In the genomic region with DNA sequence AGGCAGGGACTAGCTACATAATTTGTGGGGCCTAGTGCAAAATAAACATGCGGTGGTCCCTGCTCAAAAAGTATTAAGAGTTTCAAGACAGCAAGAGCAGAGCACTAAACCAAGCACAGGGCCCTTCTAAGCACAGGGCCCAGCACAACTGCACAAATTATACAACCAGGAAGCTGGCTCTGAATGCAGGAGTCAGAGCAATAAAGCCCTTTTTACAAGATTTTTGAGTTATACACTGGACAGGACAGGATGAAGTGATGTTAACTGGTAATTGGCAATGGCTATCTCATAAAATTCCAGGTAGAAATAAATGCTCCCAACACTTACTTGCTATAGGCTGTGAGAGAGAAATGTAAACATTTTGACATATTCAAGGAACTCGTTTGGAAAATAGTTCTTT, we compare ENCODE assay signal across 17 cellular contexts.
DNase-seq lines count a peak whose midpoint lies in the region; ATAC-seq and TF ChIP-seq lines count a peak whose summit lies in the region.
"Had no signal": no experiment of that assay in that cellular context is flagged by ENCODE, and none has a peak within 500 bp of the region (broad histone marks: within the 10 kb centered on the region; RNA-seq: fewer than 3 reads in every experiment).

No MANE protein-coding gene starts in this region.

- in situ Hi-C loops in transverse colon (cut with MboI; ENCODE audit: low pct_ligation_motif_present in 1 of 4, low pct_unique_long_range_greater_than_20kb in 1 of 4, low sequenced_read_pairs in 3 of 4): no loop called here

- H3K4me1 ChIP-seq in cardiac muscle cell (ENCODE audit: low read depth) (peaks cover 18% of the 10 kb centered on the region), transverse colon (peaks cover 15 to 42% (median 25%) of the 10 kb centered on the region in 4 donors)
- H3K4me1 ChIP-seq: BLaER1 treated with 17β-estradiol and CSF1 and Interleukin-3, amounts not matched to agents 10 nM and 100 nM; SJCRH30 had no signal

- WGBS in transverse colon (ENCODE audit: low coverage in 1 of 2), 2 donors: 39 to 47% methylated on average over 2 of the region's 2 CpGs

- ATAC-seq in WTC11 (no peak), HG03378 (IDR thresholded peaks at IDR 0.05; ENCODE audit: unreplicated experiment) (no peak)

- DNase-seq in cardiac muscle cell (ENCODE audit: low read depth in 1 of 2, low spot score in 1 of 2) (no peak), cardiac septum (ENCODE audit: low spot score) (no peak), WTC11 (ENCODE audit: low spot score) (no peak), mesothelial cell of epicardium (ENCODE audit: low spot score in 2 of 2, unreplicated experiment in 2 of 2) (no peak), transverse colon (peak; percentile 30), HEK293T (ENCODE audit: extremely low spot score) (no peak)
- DNase-seq in activated T-cell treated with anti-CD3 and anti-CD28 coated beads, Interleukin-2, amount 50 U/mL, for 24 hours: no peak
- DNase-seq: DND-41, GM23248, NCI-H1417, NCI-H2029, NCI-H510A, NCI-H774, PC-9, SJCRH30 had no signal

- no peaks in the 10 kb centered on the region for H3K27me3 Mint-ChIP-seq in WTC11 (ENCODE audit: low read depth)
- no peaks in the 10 kb centered on the region for H3K27me3 Mint-ChIP-seq in mesothelial cell of epicardium (ENCODE audit: low read depth)
- no peaks in the 10 kb centered on the region for H3K27me3 Mint-ChIP-seq in activated T-cell treated with anti-CD3 and anti-CD28 coated beads, Interleukin-2, amount 50 U/mL, for 24 hours

- POLR2A ChIA-PET in WTC11 (lab: Charles Lee): no interaction called here
- POLR2A ChIA-PET in HEK293T (lab: Yijun Ruan, JAX): no interaction called here

- CTCF ChIA-PET in WTC11 (lab: Charles Lee) (no interaction called here), HEK293T (lab: Yijun Ruan, JAX) (interaction anchor here (0.8 kb wide), 1 partner anchor 352 kb away, joined by 3 read pairs; no protein-coding TSS in a partner anchor)

- H3K27ac Mint-ChIP-seq in WTC11 (peak overlapping the region; percentile 45), mesothelial cell of epicardium (peak overlapping the region; percentile 5)
- H3K27ac Mint-ChIP-seq in activated T-cell treated with anti-CD3 and anti-CD28 coated beads, Interleukin-2, amount 50 U/mL, for 24 hours: no peak overlapping the region

- no peak for TF ChIP-seq EP300 in transverse colon (IDR thresholded peaks at IDR 0.05; ENCODE audit: low read depth)

- H3K9me3 Mint-ChIP-seq in WTC11 (no peaks in the 10 kb centered on the region), mesothelial cell of epicardium (no peaks in the 10 kb centered on the region)
- no peaks in the 10 kb centered on the region for H3K9me3 Mint-ChIP-seq in activated T-cell treated with anti-CD3 and anti-CD28 coated beads, Interleukin-2, amount 50 U/mL, for 24 hours

- H3K27me3 ChIP-seq in cardiac muscle cell: no peaks in the 10 kb centered on the region
- H3K27me3 ChIP-seq in transverse colon: no peaks in the 10 kb centered on the region
- H3K27me3 ChIP-seq: BLaER1 treated with 17β-estradiol and CSF1 and Interleukin-3, amounts not matched to agents 10 nM and 100 nM; SJCRH30 had no signal

- no peak for TF ChIP-seq POLR2A in transverse colon (IDR thresholded peaks at IDR 0.05)

- H3K4me3 ChIP-seq in cardiac muscle cell (no peak overlapping the region), transverse colon (no peak overlapping the region)
- H3K4me3 ChIP-seq: BLaER1 treated with 17β-estradiol and CSF1 and Interleukin-3, amounts not matched to agents 10 nM and 100 nM; GM23248; PC-9; SJCRH30 had no signal

- H3K27ac ChIP-seq in cardiac muscle cell (peak overlapping the region; percentile 24), transverse colon (peak overlapping the region; percentile 54 to 72 (median 66))
- H3K27ac ChIP-seq: BLaER1 treated with 17β-estradiol and CSF1 and Interleukin-3, amounts not matched to agents 10 nM and 100 nM; GM23248; PC-9; SJCRH30 had no signal

- H3K4me3 Mint-ChIP-seq in WTC11: no peak overlapping the region
- no peak overlapping the region for H3K4me3 Mint-ChIP-seq in mesothelial cell of epicardium
- no peak overlapping the region for H3K4me3 Mint-ChIP-seq in activated T-cell treated with anti-CD3 and anti-CD28 coated beads, Interleukin-2, amount 50 U/mL, for 24 hours

- H3K36me3 Mint-ChIP-seq in WTC11 (peaks cover 12% of the 10 kb centered on the region), mesothelial cell of epicardium (peaks cover 19% of the 10 kb centered on the region)
- H3K36me3 Mint-ChIP-seq in activated T-cell treated with anti-CD3 and anti-CD28 coated beads, Interleukin-2, amount 50 U/mL, for 24 hours (ENCODE audit: low read depth): peaks cover 45% of the 10 kb centered on the region

- TF ChIP-seq CTCF in cardiac muscle cell (IDR thresholded peaks at IDR 0.05; ENCODE audit: low read depth, low read length) (no peak), WTC11 (IDR thresholded peaks at IDR 0.05) (no peak), mesothelial cell of epicardium (IDR thresholded peaks at IDR 0.05; ENCODE audit: unreplicated experiment) (no peak), transverse colon (IDR thresholded peaks at IDR 0.05) (no peak)

- peaks cover 2% of the 10 kb centered on the region for H3K36me3 ChIP-seq in cardiac muscle cell
- H3K36me3 ChIP-seq in transverse colon: no peaks in the 10 kb centered on the region
- H3K36me3 ChIP-seq: SJCRH30 had no signal

- intact Hi-C loops in cardiac septum (cut with DNase I): no loop called here
- intact Hi-C loops in transverse colon (cut with DNase I; ENCODE audit: low total_unique reads): no loop called here

- H3K9me3 ChIP-seq in cardiac muscle cell (ENCODE audit: low read depth) (no peaks in the 10 kb centered on the region), transverse colon (no peaks in the 10 kb centered on the region)
- H3K9me3 ChIP-seq: SJCRH30 had no signal

- H3K4me1 Mint-ChIP-seq in WTC11 (peaks cover 30% of the 10 kb centered on the region), mesothelial cell of epicardium (peaks cover 37% of the 10 kb centered on the region)
- peaks cover 15% of the 10 kb centered on the region for H3K4me1 Mint-ChIP-seq in activated T-cell treated with anti-CD3 and anti-CD28 coated beads, Interleukin-2, amount 50 U/mL, for 24 hours (ENCODE audit: low read depth)

TF ChIP-seq in WTC11, 78 proteins besides CTCF, POLR2A, EP300 and RAD21 (continues in another document):
- TF ChIP-seq, protein P1, sequence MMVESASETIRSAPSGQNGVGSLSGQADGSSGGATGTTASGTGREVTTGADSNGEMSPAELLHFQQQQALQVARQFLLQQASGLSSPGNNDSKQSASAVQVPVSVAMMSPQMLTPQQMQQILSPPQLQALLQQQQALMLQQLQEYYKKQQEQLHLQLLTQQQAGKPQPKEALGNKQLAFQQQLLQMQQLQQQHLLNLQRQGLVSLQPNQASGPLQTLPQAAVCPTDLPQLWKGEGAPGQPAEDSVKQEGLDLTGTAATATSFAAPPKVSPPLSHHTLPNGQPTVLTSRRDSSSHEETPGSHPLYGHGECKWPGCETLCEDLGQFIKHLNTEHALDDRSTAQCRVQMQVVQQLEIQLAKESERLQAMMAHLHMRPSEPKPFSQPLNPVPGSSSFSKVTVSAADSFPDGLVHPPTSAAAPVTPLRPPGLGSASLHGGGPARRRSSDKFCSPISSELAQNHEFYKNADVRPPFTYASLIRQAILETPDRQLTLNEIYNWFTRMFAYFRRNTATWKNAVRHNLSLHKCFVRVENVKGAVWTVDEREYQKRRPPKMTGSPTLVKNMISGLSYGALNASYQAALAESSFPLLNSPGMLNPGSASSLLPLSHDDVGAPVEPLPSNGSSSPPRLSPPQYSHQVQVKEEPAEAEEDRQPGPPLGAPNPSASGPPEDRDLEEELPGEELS (CRISPR knock-in tag; IDR thresholded peaks at IDR 0.05): no peak
- no peak for TF ChIP-seq ZNF232 (CRISPR knock-in tag; IDR thresholded peaks at IDR 0.05)
- TF ChIP-seq, protein P2, sequence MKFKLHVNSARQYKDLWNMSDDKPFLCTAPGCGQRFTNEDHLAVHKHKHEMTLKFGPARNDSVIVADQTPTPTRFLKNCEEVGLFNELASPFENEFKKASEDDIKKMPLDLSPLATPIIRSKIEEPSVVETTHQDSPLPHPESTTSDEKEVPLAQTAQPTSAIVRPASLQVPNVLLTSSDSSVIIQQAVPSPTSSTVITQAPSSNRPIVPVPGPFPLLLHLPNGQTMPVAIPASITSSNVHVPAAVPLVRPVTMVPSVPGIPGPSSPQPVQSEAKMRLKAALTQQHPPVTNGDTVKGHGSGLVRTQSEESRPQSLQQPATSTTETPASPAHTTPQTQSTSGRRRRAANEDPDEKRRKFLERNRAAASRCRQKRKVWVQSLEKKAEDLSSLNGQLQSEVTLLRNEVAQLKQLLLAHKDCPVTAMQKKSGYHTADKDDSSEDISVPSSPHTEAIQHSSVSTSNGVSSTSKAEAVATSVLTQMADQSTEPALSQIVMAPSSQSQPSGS (CRISPR knock-in tag; IDR thresholded peaks at IDR 0.05; ENCODE audit: borderline replicate concordance, low read depth): no peak

TF ChIP-seq in HEK293T, 16 proteins besides CTCF, POLR2A, EP300 and RAD21:
- TF ChIP-seq ZNF384 (IDR thresholded peaks at IDR 0.05) (no peak), LEF1 (IDR thresholded peaks at IDR 0.05; ENCODE audit: borderline replicate concordance) (no peak), CTBP1 (IDR thresholded peaks at IDR 0.05; ENCODE audit: borderline replicate concordance) (no peak), HDGF (IDR thresholded peaks at IDR 0.05; ENCODE audit: borderline replicate concordance) (no peak), L3MBTL2 (conservative IDR thresholded peaks at IDR 0.05) (no peak)
TF ChIP-seq in HEK293T: peak in this region for 0.
